Comparison of ENCODE assay signal across 8 cellular contexts in the genomic region with DNA sequence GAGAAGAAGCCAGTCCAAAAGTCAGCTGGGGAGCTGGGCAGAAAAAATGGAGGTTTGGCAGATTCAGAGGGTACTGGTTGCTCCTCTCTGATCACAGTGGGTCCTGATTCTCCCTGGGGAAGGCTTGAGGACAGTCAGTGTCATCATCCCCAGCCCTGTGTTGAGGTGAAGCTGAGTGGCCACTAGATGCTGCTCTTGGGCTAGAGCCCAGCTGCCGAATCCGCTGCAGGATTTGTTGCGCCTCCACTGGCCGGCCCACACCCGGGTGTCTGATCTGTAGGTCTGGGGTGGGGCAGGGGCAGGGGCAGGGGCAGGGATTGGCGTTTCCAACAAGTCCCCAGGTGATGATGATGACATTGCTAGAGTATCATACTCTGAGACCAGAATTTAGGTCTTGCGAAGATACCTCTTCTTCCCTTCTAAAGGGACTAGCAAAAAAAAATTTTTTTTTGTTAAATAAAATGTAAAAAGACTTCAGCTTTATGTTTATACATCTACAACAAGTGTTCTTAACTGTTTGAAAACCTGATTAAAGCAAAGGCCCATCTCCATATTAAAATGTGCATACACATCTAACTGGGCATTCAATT.
A peak's percentile ranks its signal among the peaks of the same experiment; 100 is the strongest.
DNase-seq lines count a peak whose midpoint lies in the region; ATAC-seq and TF ChIP-seq lines count a peak whose summit lies in the region.

No MANE protein-coding gene starts in this region.

- ATAC-seq in Right ventricle myocardium superior (ENCODE audit: poor library complexity) (peak; percentile 51), HG02678 (IDR thresholded peaks at IDR 0.05; ENCODE audit: unreplicated experiment) (no peak), HG03354 (IDR thresholded peaks at IDR 0.05; ENCODE audit: poor library complexity, severe bottlenecking, unreplicated experiment) (no peak)

- no peak for TF ChIP-seq POLR2A in uterus (IDR thresholded peaks at IDR 0.05)

- H3K36me3 ChIP-seq in uterus = no peaks in the 10 kb centered on the region

- H3K27me3 ChIP-seq in uterus = no peaks in the 10 kb centered on the region

- TF ChIP-seq CTCF in uterus (IDR thresholded peaks at IDR 0.05) = peak in 3 of 4 experiments; percentile 7 to 43 (median 19)

- intact Hi-C loops in Right ventricle myocardium superior (cut with DNase I) (no loop called here), cardiac septum (cut with DNase I) (loop anchor here (5.0 kb wide), 1 partner anchor 125 kb away; a partner anchor contains a TSS), uterus (cut with DNase I; ENCODE audit: low total_unique reads) (no loop called here)

- H3K4me3 ChIP-seq in uterus = no peak overlapping the region

- no peaks in the 10 kb centered on the region for H3K9me3 ChIP-seq in uterus

- in situ Hi-C loops in T47D (cut with HindIII; ENCODE audit: low pct_unique_long_range_greater_than_20kb, low sequenced_read_pairs) = no loop called here

- H3K27ac ChIP-seq in uterus = no peak overlapping the region

- DNase-seq in Right ventricle myocardium superior (peak; percentile 58), cardiac septum (ENCODE audit: low spot score) (no peak), NCI-H460 (ENCODE audit: extremely low read depth, low read depth) (peak; percentile 79), T47D (ENCODE audit: low read depth in 1 of 2, low spot score in 1 of 2) (peak; percentile 83 to 90), kidney tubule cell (ENCODE audit: low spot score) (peak; percentile 75), uterus (no peak)

- no peaks in the 10 kb centered on the region for H3K4me1 ChIP-seq in uterus

Comparison
In these comparisons a context has a peak if more than half of its experiments do, and no peak if none do; other contexts are left out.
1. DNase-seq: peak in Right ventricle myocardium superior (single experiment), NCI-H460 (single experiment), T47D (2 of 2) and kidney tubule cell (single experiment); none in cardiac septum (single experiment) and uterus (0 of 2).